In genomic region chr13:80339841-80340642, GRCh38 we compare ENCODE assay signal across 8 cellular contexts. TPM values are rescaled to one million over a fixed set of nuclear protein-coding genes. Genes with fewer than 3 reads are reported as not detected.
DNase-seq lines count a peak whose midpoint lies in the region; ATAC-seq, FAIRE-seq and TF ChIP-seq lines count a peak whose summit lies in the region.

No MANE protein-coding gene starts in this region.

- TF ChIP-seq CTCF in AG04450 (IDR thresholded peaks at IDR 0.05; ENCODE audit: low read depth, low read length): no peak
- no peak for TF ChIP-seq CTCF in MM.1S (IDR thresholded peaks at IDR 0.05; ENCODE audit: low read length)

- peaks cover 5% of the 10 kb centered on the region; the same call in 1 of the 2 replicates for H3F3A ChIP-seq in MM.1S (ENCODE audit: insufficient read depth, low read length)

- H3K9me2 ChIP-seq in MM.1S (replicated peaks; ENCODE audit: insufficient read depth, low read length): no peaks in the 10 kb centered on the region

- CTCF ChIA-PET in AG04450 (lab: Charles Lee): interaction anchor here (0.5 to 1.6 kb wide), 2 partner anchors 293 to 661 kb away, joined by 4 to 5 read pairs; no protein-coding TSS in a partner anchor

- no peaks in the 10 kb centered on the region for H4K20me1 ChIP-seq in MM.1S (ENCODE audit: insufficient read depth, low read length)

- no peaks in the 10 kb centered on the region for H3K36me3 Mint-ChIP-seq in activated T-cell treated with anti-CD3 and anti-CD28 coated beads, Interleukin-2, amount 50 U/mL, for 24 hours (ENCODE audit: low read depth)

- peak; percentile 84 for FAIRE-seq in GM18507 (lab: Jason Lieb, UNC)

- ATAC-seq in HG02610 (IDR thresholded peaks at IDR 0.05; ENCODE audit: unreplicated experiment): no peak
- no peak for ATAC-seq in HG02623 (IDR thresholded peaks at IDR 0.05; ENCODE audit: unreplicated experiment)

- H3K4me1 ChIP-seq in MM.1S (ENCODE audit: low read length): no peaks in the 10 kb centered on the region

- no peaks in the 10 kb centered on the region for H3K79me2 ChIP-seq in MM.1S (ENCODE audit: low read length)

- H3K27me3 Mint-ChIP-seq in activated T-cell treated with anti-CD3 and anti-CD28 coated beads, Interleukin-2, amount 50 U/mL, for 24 hours: peaks cover 36% of the 10 kb centered on the region

- no peak for DNase-seq in AG04450 (ENCODE audit: low read depth, low spot score)
- DNase-seq in GM18507 (ENCODE audit: extremely low spot score, insufficient read length, low read depth): no peak
- DNase-seq in MM.1S: peak; percentile 38
- peak; percentile 45 for DNase-seq in activated T-cell treated with anti-CD3 and anti-CD28 coated beads, Interleukin-2, amount 50 U/mL, for 24 hours
- peak; percentile 59 for DNase-seq in globus pallidus (ENCODE audit: low spot score)
- peak in 47 of 56 donors; percentile 8 to 79 (median 48) for DNase-seq in nucleus accumbens (lab: John Stamatoyannopoulos, UW)

- H3K4me1 Mint-ChIP-seq in activated T-cell treated with anti-CD3 and anti-CD28 coated beads, Interleukin-2, amount 50 U/mL, for 24 hours (ENCODE audit: low read depth): peaks cover 21% of the 10 kb centered on the region

- H3K4me3 ChIP-seq in AG04450 (ENCODE audit: low read depth, low read length) (peak overlapping the region; percentile 95), MM.1S (ENCODE audit: low read length) (peak overlapping the region; percentile 59)

- no peak overlapping the region for H3K4me3 Mint-ChIP-seq in activated T-cell treated with anti-CD3 and anti-CD28 coated beads, Interleukin-2, amount 50 U/mL, for 24 hours

- no peak overlapping the region for H3K9ac ChIP-seq in MM.1S (ENCODE audit: low read length)

- peak overlapping the region; percentile 83 for H2AFZ ChIP-seq in MM.1S (ENCODE audit: low read length)

- POLR2A ChIA-PET in AG04450 (lab: Yijun Ruan, JAX): interaction anchor here (0.8 to 1.5 kb wide), 3 partner anchors 125 to 976 kb away, joined by 3 to 6 read pairs (median 6); no protein-coding TSS in a partner anchor

- H3K4me2 ChIP-seq in MM.1S (ENCODE audit: low read depth, low read length): peak overlapping the region; percentile 99

- H3K36me3 ChIP-seq in MM.1S (replicated peaks; ENCODE audit: insufficient read depth, low read length): no peaks in the 10 kb centered on the region

- H3K27me3 ChIP-seq in AG04450 (ENCODE audit: control insufficient read depth, insufficient read depth, low read length): no peaks in the 10 kb centered on the region
- peaks cover 5% of the 10 kb centered on the region; the same call in 1 of the 2 replicates for H3K27me3 ChIP-seq in MM.1S (replicated peaks; ENCODE audit: insufficient read depth, low read length)

- no peaks in the 10 kb centered on the region for H3K9me3 Mint-ChIP-seq in activated T-cell treated with anti-CD3 and anti-CD28 coated beads, Interleukin-2, amount 50 U/mL, for 24 hours

- H3K27ac ChIP-seq in AG04450 (ENCODE audit: low read depth, low read length) (peak overlapping the region; percentile 85), MM.1S (ENCODE audit: low read length) (no peak overlapping the region)

- no peak overlapping the region for H3K27ac Mint-ChIP-seq in activated T-cell treated with anti-CD3 and anti-CD28 coated beads, Interleukin-2, amount 50 U/mL, for 24 hours

- peaks cover 6% of the 10 kb centered on the region; the same call in 1 of the 2 replicates for H3K9me3 ChIP-seq in AG04450 (ENCODE audit: control insufficient read depth, insufficient read depth, low read length)
- H3K9me3 ChIP-seq in MM.1S (replicated peaks; ENCODE audit: insufficient read depth, low read length): no peaks in the 10 kb centered on the region

RNA-seq across cellular contexts. Expression of gene SPRY2, which starts 0.9 kb away (rescaled TPM):
- polyA plus RNA-seq in AG04450 (2011; rRNA removed): 15.2 and 16.9 TPM in 2 replicates
- 18.2 and 28.5 TPM in 2 replicates for polyA minus RNA-seq in AG04450 (2011; rRNA and poly(A)+ RNA removed)

Comparison
In these comparisons a context has a peak if more than half of its experiments do, and no peak if none do; other contexts are left out.
1. DNase-seq: peak in MM.1S (single experiment), activated T-cell treated with anti-CD3 and anti-CD28 coated beads, Interleukin-2, amount 50 U/mL, for 24 hours (single experiment), globus pallidus (single experiment) and nucleus accumbens (47 of 56); none in AG04450 (single experiment) and GM18507 (single experiment).